Comparison of ENCODE assay signal across 16 cellular contexts in the genomic region with DNA sequence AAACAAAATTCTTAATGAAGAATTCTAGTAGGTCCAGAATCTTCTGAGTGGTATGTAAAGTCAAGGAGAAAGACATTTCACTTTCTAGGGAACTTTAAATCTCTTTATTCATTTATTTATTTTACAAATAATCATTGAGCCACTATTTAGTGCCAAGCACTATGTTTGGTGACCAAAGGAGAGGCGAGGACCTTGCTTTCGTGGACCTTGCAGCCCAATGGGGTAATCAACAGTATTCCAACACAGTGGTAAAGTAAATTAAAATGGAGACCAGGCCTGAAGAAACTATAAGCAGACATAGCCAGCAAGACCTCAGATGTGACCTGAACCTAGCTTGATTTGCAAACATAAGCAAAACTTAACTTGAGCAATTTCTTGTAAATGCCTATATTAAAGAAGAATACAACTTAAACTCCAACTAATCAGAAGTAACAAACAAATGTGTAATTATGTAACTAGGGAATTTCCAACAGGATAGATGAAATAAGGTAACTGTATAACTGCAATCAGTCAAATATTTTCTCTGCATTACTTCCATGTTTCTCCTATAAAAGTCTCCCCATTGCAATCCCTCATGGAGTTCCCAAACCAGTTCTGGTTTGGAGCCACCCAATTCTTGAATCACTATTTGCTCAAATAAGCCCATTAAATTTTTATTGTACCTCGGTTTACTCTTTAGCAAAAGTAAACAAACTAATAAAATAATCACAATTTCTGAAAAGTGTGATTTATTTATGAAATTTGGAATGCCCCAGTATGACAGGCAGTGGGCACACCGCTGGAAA.
DNase-seq lines count a peak whose midpoint lies in the region; ATAC-seq and TF ChIP-seq lines count a peak whose summit lies in the region.
"Had no signal": no experiment of that assay in that cellular context is flagged by ENCODE, and none has a peak within 500 bp of the region (broad histone marks: within the 10 kb centered on the region; RNA-seq: fewer than 3 reads in every experiment).

No MANE protein-coding gene starts in this region.

- H3K4me3 ChIP-seq in PC-9 (no peak overlapping the region), epithelial cell of esophagus (ENCODE audit: low read length) (no peak overlapping the region), neuronal stem cell (ENCODE audit: low read length in 2 of 2) (no peak overlapping the region)
- no peak overlapping the region for H3K4me3 ChIP-seq in naive thymus-derived CD4-positive, alpha-beta T cell (ENCODE audit: low read length)
- H3K4me3 ChIP-seq: HAP-1 had no signal

- H3K79me2 ChIP-seq in PC-9 (ENCODE audit: low read depth): peaks cover 89% of the 10 kb centered on the region

- no peak overlapping the region for H3K4me3 Mint-ChIP-seq in stimulated activated naive CD8-positive, alpha-beta T cell treated with anti-CD3 and anti-CD28 coated beads, Interleukin-15, Interleukin-2, amounts not matched to agents 100 ng/mL and 50 ng/mL, for 24 hours
- no peak overlapping the region for H3K4me3 Mint-ChIP-seq in naive thymus-derived CD4-positive, alpha-beta T cell
- H3K4me3 Mint-ChIP-seq: CD4-positive, alpha-beta memory T cell had no signal

- peaks cover 12% of the 10 kb centered on the region for H3K36me3 Mint-ChIP-seq in stimulated activated naive CD8-positive, alpha-beta T cell treated with anti-CD3 and anti-CD28 coated beads, Interleukin-15, Interleukin-2, amounts not matched to agents 100 ng/mL and 50 ng/mL, for 24 hours (ENCODE audit: low read depth)
- H3K36me3 Mint-ChIP-seq in naive thymus-derived CD4-positive, alpha-beta T cell: peaks cover 0 to 31% (median 21%) of the 10 kb centered on the region in 5 donors

- H3K14ac ChIP-seq in neuronal stem cell (ENCODE audit: low read length): no peak overlapping the region

- no peak overlapping the region for H2AK5ac ChIP-seq in neuronal stem cell (ENCODE audit: low read depth, low read length)

- CTCF ChIA-PET in PC-9 (lab: Charles Lee): no interaction called here
- CTCF ChIA-PET in naive thymus-derived CD4-positive, alpha-beta T cell (lab: Charles Lee): no interaction called here

- H3F3A ChIP-seq in PC-9 (ENCODE audit: insufficient read depth, low read depth): peaks cover 29% of the 10 kb centered on the region

- no peak overlapping the region for H3K4ac ChIP-seq in neuronal stem cell (ENCODE audit: low read length)

- POLR2A ChIA-PET in PC-9 (lab: Charles Lee; ENCODE audit: unreplicated experiment): interaction anchor here (0.7 kb wide), 1 partner anchor 148 kb away, joined by 15 read pairs; no protein-coding TSS in a partner anchor
- POLR2A ChIA-PET in naive thymus-derived CD4-positive, alpha-beta T cell (lab: Charles Lee): no interaction called here

- no peak for ATAC-seq in stimulated activated naive CD8-positive, alpha-beta T cell treated with anti-CD3 and anti-CD28 coated beads, Interleukin-15, Interleukin-2, amounts not matched to agents 100 U/mL and 50 U/mL, for 24 hours
- ATAC-seq in naive thymus-derived CD4-positive, alpha-beta T cell: no peak

- no peak overlapping the region for H4K8ac ChIP-seq in neuronal stem cell (ENCODE audit: low read depth, low read length)

- peaks cover 2% of the 10 kb centered on the region for H3K79me1 ChIP-seq in neuronal stem cell (ENCODE audit: low read depth, low read length)

- H3K4me1 ChIP-seq in PC-9 (replicated peaks; ENCODE audit: insufficient read depth) (peaks cover 5% of the 10 kb centered on the region), neuronal stem cell (ENCODE audit: control insufficient read depth in 2 of 2, insufficient read depth in 1 of 2, low read depth in 1 of 2, low read length in 2 of 2) (peaks cover 0 to 3% of the 10 kb centered on the region in 2 donors)
- H3K4me1 ChIP-seq in naive thymus-derived CD4-positive, alpha-beta T cell (ENCODE audit: control insufficient read depth in 2 of 2, insufficient read depth in 2 of 2, low read length in 2 of 2): no peaks in the 10 kb centered on the region
- H3K4me1 ChIP-seq: HAP-1 had no signal

- no peaks in the 10 kb centered on the region for H3K9me2 ChIP-seq in PC-9 (ENCODE audit: insufficient read depth)

- H4K91ac ChIP-seq in neuronal stem cell (ENCODE audit: low read depth, low read length, poor library complexity): no peak overlapping the region

- H3K9me3 ChIP-seq in PC-9 (ENCODE audit: insufficient read depth, low read depth) (no peaks in the 10 kb centered on the region), neuronal stem cell (replicated peaks in 1 of 2; ENCODE audit: control insufficient read depth in 2 of 2, insufficient read depth in 1 of 2, low read depth in 1 of 2, low read length in 2 of 2) (no peaks in the 10 kb centered on the region)
- H3K9me3 ChIP-seq in naive thymus-derived CD4-positive, alpha-beta T cell (ENCODE audit: control insufficient read depth in 2 of 3, low read length in 3 of 3): no peaks in the 10 kb centered on the region
- H3K9me3 ChIP-seq: HAP-1 had no signal

- TF ChIP-seq CTCF in PC-9 (conservative IDR thresholded peaks at IDR 0.05) (no peak), epithelial cell of esophagus (IDR thresholded peaks at IDR 0.05; ENCODE audit: insufficient read depth, low read depth, low read length, missing control alignments) (no peak)

- no peak overlapping the region for H2AFZ ChIP-seq in PC-9
- no peak overlapping the region for H2AFZ ChIP-seq in neuronal stem cell (ENCODE audit: low read length)

- no CpG with 5 or more reads among the region's 4 CpGs for WGBS in neuronal stem cell (ENCODE audit: extremely low coverage in 2 of 2, insufficient read length in 2 of 2, insufficient replicate concordance in 1 of 2), 2 donors

- H2BK12ac ChIP-seq in neuronal stem cell (ENCODE audit: low read length): no peak overlapping the region

- H3K4me2 ChIP-seq in PC-9: no peak overlapping the region
- H3K4me2 ChIP-seq in neuronal stem cell (ENCODE audit: insufficient read depth, low read length, poor library complexity, severe bottlenecking): no peak overlapping the region

- DNase-seq in stimulated activated naive CD8-positive, alpha-beta T cell treated with anti-CD3 and anti-CD28 coated beads, Interleukin-15, Interleukin-2, amounts not matched to agents 100 U/mL and 50 U/mL, for 24 hours: no peak
- DNase-seq in PC-9: no peak
- DNase-seq in epithelial cell of esophagus (ENCODE audit: low read depth): peak; percentile 31
- no peak for DNase-seq in naive thymus-derived CD4-positive, alpha-beta T cell
- no peak for DNase-seq in COLO829 (ENCODE audit: low spot score)
- no peak for DNase-seq in neuronal stem cell (ENCODE audit: low spot score)
- DNase-seq: CD4-positive, alpha-beta memory T cell; DMS79; KG1; NCI-H1048; NCI-H146; NCI-H2081; NCI-H510A; NCI-H774 had no signal

- H3K36me3 ChIP-seq in PC-9 (ENCODE audit: low read depth) (peaks cover 26% of the 10 kb centered on the region; the same call in 1 of the 2 replicates), neuronal stem cell (replicated peaks in 1 of 2; ENCODE audit: control insufficient read depth in 2 of 2, insufficient read depth in 2 of 2, low read length in 2 of 2) (no peaks in the 10 kb centered on the region)
- no peaks in the 10 kb centered on the region for H3K36me3 ChIP-seq in naive thymus-derived CD4-positive, alpha-beta T cell (ENCODE audit: control insufficient read depth in 2 of 3, insufficient read depth in 3 of 3, low read length in 3 of 3)
- H3K36me3 ChIP-seq: HAP-1 had no signal

- H3K23ac ChIP-seq in neuronal stem cell (ENCODE audit: low read depth, low read length, poor library complexity): no peak overlapping the region

- 0 out of 2 replicates have a peak overlapping the region, but pooled peaks have one; percentile 2 for H3K27ac ChIP-seq in PC-9
- no peak overlapping the region for H3K27ac ChIP-seq in naive thymus-derived CD4-positive, alpha-beta T cell (ENCODE audit: low read depth, low read length)
- no peak overlapping the region for H3K27ac ChIP-seq in neuronal stem cell (replicated peaks; ENCODE audit: low read length)

- H3K27me3 ChIP-seq in PC-9 (ENCODE audit: insufficient read depth, low read depth) (no peaks in the 10 kb centered on the region), neuronal stem cell (ENCODE audit: control insufficient read depth in 3 of 3, insufficient read depth in 3 of 3, low read depth in 1 of 3, low read length in 3 of 3) (no peaks in the 10 kb centered on the region)
- H3K27me3 ChIP-seq in naive thymus-derived CD4-positive, alpha-beta T cell (ENCODE audit: control insufficient read depth in 2 of 2, insufficient read depth in 2 of 2, low read length in 2 of 2): no peaks in the 10 kb centered on the region

- H3K9me3 Mint-ChIP-seq in stimulated activated naive CD8-positive, alpha-beta T cell treated with anti-CD3 and anti-CD28 coated beads, Interleukin-15, Interleukin-2, amounts not matched to agents 100 ng/mL and 50 ng/mL, for 24 hours: no peaks in the 10 kb centered on the region
- H3K9me3 Mint-ChIP-seq in naive thymus-derived CD4-positive, alpha-beta T cell: peaks cover 0 to 4% (median 0%) of the 10 kb centered on the region in 11 donors
- H3K9me3 Mint-ChIP-seq: CD4-positive, alpha-beta memory T cell had no signal

- no TSS peak for BruUV-seq in PC-9 (replicated peaks; lab: Mats Ljungman, UMichigan)

- intact Hi-C loops in PC-9 (cut with micrococcal nuclease; ENCODE audit: unreplicated experiment): no loop called here
- intact Hi-C loops in naive thymus-derived CD4-positive, alpha-beta T cell (cut with micrococcal nuclease): loop anchor here in 1 of 2 donors (5.0 kb wide), 1 partner anchor 32 kb away; no protein-coding TSS in a partner anchor

- peak overlapping the region; percentile 69 for H3K27ac Mint-ChIP-seq in stimulated activated naive CD8-positive, alpha-beta T cell treated with anti-CD3 and anti-CD28 coated beads, Interleukin-15, Interleukin-2, amounts not matched to agents 100 ng/mL and 50 ng/mL, for 24 hours
- H3K27ac Mint-ChIP-seq in naive thymus-derived CD4-positive, alpha-beta T cell: no peak overlapping the region

- H2BK120ac ChIP-seq in neuronal stem cell (ENCODE audit: low read depth, low read length): no peak overlapping the region

- H3K27me3 Mint-ChIP-seq in stimulated activated naive CD8-positive, alpha-beta T cell treated with anti-CD3 and anti-CD28 coated beads, Interleukin-15, Interleukin-2, amounts not matched to agents 100 ng/mL and 50 ng/mL, for 24 hours: no peaks in the 10 kb centered on the region
- no peaks in the 10 kb centered on the region for H3K27me3 Mint-ChIP-seq in naive thymus-derived CD4-positive, alpha-beta T cell
- H3K27me3 Mint-ChIP-seq: CD4-positive, alpha-beta memory T cell had no signal

- H2BK5ac ChIP-seq in neuronal stem cell (ENCODE audit: low read length): no peak overlapping the region

- H3K9ac ChIP-seq in neuronal stem cell (ENCODE audit: low read depth, low read length, poor library complexity): no peak overlapping the region

- H3K18ac ChIP-seq in neuronal stem cell (ENCODE audit: low read length): no peak overlapping the region

- peaks cover 43% of the 10 kb centered on the region for H4K20me1 ChIP-seq in PC-9 (ENCODE audit: insufficient read depth)

- H2BK15ac ChIP-seq in neuronal stem cell (ENCODE audit: low read length): no peak overlapping the region

- H3K4me1 Mint-ChIP-seq in stimulated activated naive CD8-positive, alpha-beta T cell treated with anti-CD3 and anti-CD28 coated beads, Interleukin-15, Interleukin-2, amounts not matched to agents 100 ng/mL and 50 ng/mL, for 24 hours (ENCODE audit: low read depth): peaks cover 50% of the 10 kb centered on the region
- H3K4me1 Mint-ChIP-seq in naive thymus-derived CD4-positive, alpha-beta T cell: peaks cover 12 to 36% (median 23%) of the 10 kb centered on the region in 7 donors
